Comparison of ENCODE assay signal across 7 cellular contexts in genomic region chr12:3077572-3078081, GRCh38. TPM values are rescaled to one million over a fixed set of nuclear protein-coding genes. Genes with fewer than 3 reads are reported as not detected.
DNase-seq lines count a peak whose midpoint lies in the region; ATAC-seq and TF ChIP-seq lines count a peak whose summit lies in the region.

No MANE protein-coding gene starts in this region.

- H3K4me3 Mint-ChIP-seq in T-helper 17 cell (peak overlapping the region; percentile 71), nephron progenitor cell (peak overlapping the region; percentile 82)

- H3K9me3 Mint-ChIP-seq in nephron progenitor cell: peaks cover 7% of the 10 kb centered on the region

- peak; percentile 7 for ATAC-seq in T-helper 17 cell
- ATAC-seq in HG03469 (IDR thresholded peaks at IDR 0.05; ENCODE audit: unreplicated experiment): no peak
- no peak for ATAC-seq in HG03039 (IDR thresholded peaks at IDR 0.05; ENCODE audit: unreplicated experiment)
- ATAC-seq in GM18873 (IDR thresholded peaks at IDR 0.05; ENCODE audit: low FRiP score, unreplicated experiment): no peak

- H3K27ac Mint-ChIP-seq in T-helper 17 cell (peak overlapping the region; percentile 59), nephron progenitor cell (no peak overlapping the region)

- no peak for DNase-seq in HFF-Myc (ENCODE audit: extremely low read depth, low read depth)
- DNase-seq in T-helper 17 cell: no peak
- DNase-seq in epithelial cell of proximal tubule (ENCODE audit: low read depth): no peak
- no peak for DNase-seq in nephron progenitor cell

- H3K4me3 ChIP-seq in HFF-Myc (replicated peaks; ENCODE audit: low read depth, low read length) (peak overlapping the region; percentile 68), epithelial cell of proximal tubule (ENCODE audit: low read depth, low read length) (peak overlapping the region; percentile 73)

- no peaks in the 10 kb centered on the region for H3K9me3 ChIP-seq in T-helper 17 cell (ENCODE audit: control insufficient read depth, low read length, poor library complexity, severe bottlenecking)

- H3K36me3 Mint-ChIP-seq in T-helper 17 cell (ENCODE audit: low read depth) (no peaks in the 10 kb centered on the region), nephron progenitor cell (ENCODE audit: low read depth) (peaks cover 9% of the 10 kb centered on the region)

- TF ChIP-seq CTCF in HFF-Myc (IDR thresholded peaks at IDR 0.05; ENCODE audit: low read depth, low read length, missing control alignments) (no peak), epithelial cell of proximal tubule (conservative IDR thresholded peaks at IDR 0.05; ENCODE audit: low read depth, low read length) (no peak), nephron progenitor cell (IDR thresholded peaks at IDR 0.05) (no peak)

- H3K4me1 Mint-ChIP-seq in T-helper 17 cell (no peaks in the 10 kb centered on the region), nephron progenitor cell (peaks cover 35% of the 10 kb centered on the region)

- no peaks in the 10 kb centered on the region for H3K27me3 Mint-ChIP-seq in T-helper 17 cell
- peaks cover 17% of the 10 kb centered on the region for H3K27me3 Mint-ChIP-seq in nephron progenitor cell (ENCODE audit: low read depth, poor library complexity)

RNA-seq across cellular contexts. Expression of gene TSPAN9, which starts 0.4 kb away (rescaled TPM):
- 10 to 100 TPM in 1 of 2 donors, 1 to 10 TPM in 1; 1.4 to 24.2 TPM for total RNA-seq in T-helper 17 cell
- 20.5 and 21.6 TPM in 2 replicates for total RNA-seq in epithelial cell of proximal tubule
